Comparison of ENCODE assay signal across 27 cellular contexts in genomic region chrX:121195719-121196118, GRCh38.
"Had no signal": no experiment of that assay in that cellular context is flagged by ENCODE, and none has a peak within 500 bp of the region (broad histone marks: within the 10 kb centered on the region; RNA-seq: fewer than 3 reads in every experiment).

No MANE protein-coding gene starts in this region.

- H3K27me3 Mint-ChIP-seq: dendritic cell treated with granulocyte-macrophage colony-stimulating factor and Interleukin-4, amounts not matched to agents 40 ng/mL and 50 ng/mL, for 4 days; effector memory CD8-positive, alpha-beta T cell; naive thymus-derived CD4-positive, alpha-beta T cell had no signal

- FAIRE-seq: endometrium, islet of Langerhans, keratinocyte had no signal

- H3K36me3 Mint-ChIP-seq: mesothelial cell of epicardium; naive thymus-derived CD4-positive, alpha-beta T cell; natural killer cell had no signal

- H3K4me3 ChIP-seq: esophagus squamous epithelium, gastrocnemius medialis, heart right ventricle, left lung, lower lobe of right lung had no signal

- ATAC-seq: effector memory CD8-positive, alpha-beta T cell; esophagus mucosa; gastrocnemius medialis; heart right ventricle; left cardiac atrium; left lung; left ventricle myocardium superior; lower lobe of right lung; naive thymus-derived CD4-positive, alpha-beta T cell; natural killer cell had no signal

- H3K36me3 ChIP-seq: esophagus squamous epithelium, gastrocnemius medialis, heart right ventricle, left lung, lower lobe of right lung had no signal

- H3K4me1 ChIP-seq: esophagus squamous epithelium, gastrocnemius medialis, heart right ventricle, left lung, lower lobe of right lung had no signal

- H3K9me3 Mint-ChIP-seq: dendritic cell treated with granulocyte-macrophage colony-stimulating factor and Interleukin-4, amounts not matched to agents 40 ng/mL and 50 ng/mL, for 4 days; effector memory CD8-positive, alpha-beta T cell; natural killer cell had no signal

- H3K27me3 ChIP-seq: esophagus squamous epithelium, gastrocnemius medialis, heart right ventricle, left lung had no signal

- DNase-seq: cortex of kidney; effector CD8-positive, alpha-beta T cell; effector memory CD8-positive, alpha-beta T cell; endodermal cell; erythroblast; esophagus squamous epithelium; foreskin fibroblast; foreskin melanocyte; gastrocnemius medialis; glutamatergic neuron; head of caudate nucleus; heart right ventricle; hippocampal formation; left cardiac atrium; left lung; left ventricle myocardium superior; lower lobe of right lung; mesenchymal stem cell; naive thymus-derived CD4-positive, alpha-beta T cell; natural killer cell had no signal

- H3K9me3 ChIP-seq: esophagus squamous epithelium, gastrocnemius medialis, heart right ventricle, left lung, lower lobe of right lung had no signal

- H3K27ac ChIP-seq: epithelial cell of prostate, esophagus squamous epithelium, gastrocnemius medialis, heart right ventricle, left lung, lower lobe of right lung had no signal

- H3K4me1 Mint-ChIP-seq: mesothelial cell of epicardium; naive thymus-derived CD4-positive, alpha-beta T cell; natural killer cell had no signal

- H3K27ac Mint-ChIP-seq: dendritic cell treated with granulocyte-macrophage colony-stimulating factor and Interleukin-4, amounts not matched to agents 40 ng/mL and 50 ng/mL, for 4 days; effector memory CD8-positive, alpha-beta T cell; endodermal cell; mesothelial cell of epicardium; naive thymus-derived CD4-positive, alpha-beta T cell; natural killer cell had no signal

- H3K4me3 Mint-ChIP-seq: dendritic cell treated with granulocyte-macrophage colony-stimulating factor and Interleukin-4, amounts not matched to agents 40 ng/mL and 50 ng/mL, for 4 days; effector memory CD8-positive, alpha-beta T cell; endodermal cell; mesothelial cell of epicardium; naive thymus-derived CD4-positive, alpha-beta T cell; natural killer cell had no signal
